ENCODE assay signal across 27 cellular contexts in the genomic region with DNA sequence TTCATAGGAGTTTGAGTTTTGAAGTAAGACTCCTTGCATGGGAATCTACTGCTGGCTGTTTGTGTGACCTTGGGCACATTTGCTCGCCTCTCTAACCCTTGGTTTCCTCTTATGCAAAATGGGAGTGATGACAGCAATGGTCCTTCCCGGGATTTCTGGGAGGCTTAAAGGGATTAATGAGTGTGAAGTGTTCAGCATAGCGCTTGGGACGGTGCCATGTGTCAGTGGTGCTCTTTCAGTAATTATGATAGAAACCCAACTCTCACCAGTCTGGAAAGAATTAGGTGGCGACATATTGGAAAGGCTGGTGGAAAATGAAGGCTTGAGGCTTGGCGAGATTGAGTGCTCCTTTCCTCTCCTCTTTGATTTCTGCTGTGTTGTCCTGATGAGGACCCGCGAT.
DNase-seq lines count a peak whose midpoint lies in the region; ATAC-seq and TF ChIP-seq lines count a peak whose summit lies in the region.
"Had no signal": no experiment of that assay in that cellular context is flagged by ENCODE, and none has a peak within 500 bp of the region (broad histone marks: within the 10 kb centered on the region; RNA-seq: fewer than 3 reads in every experiment).

No MANE protein-coding gene starts in this region.

- H3K36me3 Mint-ChIP-seq in neural crest cell (ENCODE audit: low read depth): no peaks in the 10 kb centered on the region
- H3K36me3 Mint-ChIP-seq in activated T-helper 17 cell treated with anti-CD3 and anti-CD28 coated beads, Interleukin-2, amount 50 U/mL, for 72 hours (ENCODE audit: low read depth): no peaks in the 10 kb centered on the region
- H3K36me3 Mint-ChIP-seq in activated T-helper 1 cell treated with anti-CD3 and anti-CD28 coated beads, Interleukin-12 subunit alpha, Interleukin-12 subunit beta, Interleukin-2, Interleukin-4 antibody, amounts not matched to agents 30 ng/mL and 10 ng/mL and 1 ng/mL, durations not matched to agents 14 hours and 24 hours and 36 hours (ENCODE audit: low read depth): no peaks in the 10 kb centered on the region
- H3K36me3 Mint-ChIP-seq: CD14-positive monocyte; CD4-positive, alpha-beta memory T cell; CD4-positive, CD25-positive, alpha-beta regulatory T cell; CD8-positive, alpha-beta memory T cell had no signal

- intact Hi-C loops in A673 (cut with micrococcal nuclease; ENCODE audit: unreplicated experiment): no loop called here
- intact Hi-C loops in activated T-helper 1 cell treated with anti-CD3 and anti-CD28 coated beads, Interleukin-12 subunit alpha, Interleukin-12 subunit beta, Interleukin-2, Interleukin-4 antibody, amounts not matched to agents 30 ng/mL and 10 ng/mL and 1 ng/mL, durations not matched to agents 14 hours and 24 hours and 36 hours (cut with micrococcal nuclease): no loop called here

- H3K27ac ChIP-seq in A673 (ENCODE audit: low read depth, low read length, poor library complexity, severe bottlenecking): no peak overlapping the region
- H3K27ac ChIP-seq: 22Rv1, A549, BLaER1 had no signal

- no peak for TF ChIP-seq CTCF in A673 (conservative IDR thresholded peaks at IDR 0.05; ENCODE audit: low read depth, low read length)
- no peak for TF ChIP-seq CTCF in neural crest cell (conservative IDR thresholded peaks at IDR 0.05)

- peaks cover 28% of the 10 kb centered on the region for H3K27me3 Mint-ChIP-seq in neural crest cell (ENCODE audit: low read depth)
- peaks cover 9% of the 10 kb centered on the region for H3K27me3 Mint-ChIP-seq in activated T-helper 17 cell treated with anti-CD3 and anti-CD28 coated beads, Interleukin-2, amount 50 U/mL, for 72 hours
- no peaks in the 10 kb centered on the region for H3K27me3 Mint-ChIP-seq in activated T-helper 1 cell treated with anti-CD3 and anti-CD28 coated beads, Interleukin-12 subunit alpha, Interleukin-12 subunit beta, Interleukin-2, Interleukin-4 antibody, amounts not matched to agents 30 ng/mL and 10 ng/mL and 1 ng/mL, durations not matched to agents 14 hours and 24 hours and 36 hours (ENCODE audit: insufficient read depth)
- H3K27me3 Mint-ChIP-seq: CD4-positive, CD25-positive, alpha-beta regulatory T cell had no signal

- DNase-seq in A673 (ENCODE audit: low spot score) (peak; percentile 66), NCI-H2029 treated with DMSO at 0.1 percent for 48 hours (lab: John Stamatoyannopoulos, UW) (peak; percentile 30), NCI-H82 treated with DMSO at 0.1 percent for 48 hours (lab: John Stamatoyannopoulos, UW; ENCODE audit: unreplicated experiment) (peak; percentile 44), neural crest cell (ENCODE audit: low read depth, low spot score) (no peak), SIG-M5 treated with dmso at 0.1 percent for 504 hours (lab: John Stamatoyannopoulos, UW; ENCODE audit: unreplicated experiment) (no peak), T-helper 1 cell (no peak)
- DNase-seq in activated T-helper 1 cell treated with anti-CD3 and anti-CD28 coated beads, Interleukin-12 subunit alpha, Interleukin-12 subunit beta, Interleukin-2, Interleukin-4 antibody, amounts not matched to agents 30 ng/mL and 10 ng/mL and 1 ng/mL, durations not matched to agents 14 hours and 24 hours and 36 hours (ENCODE audit: low spot score): no peak
- DNase-seq: ACHN; BE2C; C1 segment of cervical spinal cord; CD4-positive, alpha-beta memory T cell; CD4-positive, CD25-positive, alpha-beta regulatory T cell; CD8-positive, alpha-beta memory T cell; COR-L47; DMS 273 treated with DMSO at 0.1 percent for 48 hours; DMS153; DMS53; DMS79; DND-41; EL; GDM1 had no signal

- POLR2A ChIA-PET in A673 (lab: Charles Lee; ENCODE audit: low non-redundant PET): no interaction called here

- H3K36me3 ChIP-seq in A673 (ENCODE audit: insufficient read depth, low read length, poor library complexity, severe bottlenecking): no peaks in the 10 kb centered on the region
- H3K36me3 ChIP-seq: BE2C, BLaER1 had no signal

- no peak overlapping the region for H3K4me3 ChIP-seq in A673 (ENCODE audit: low read depth, low read length, poor library complexity, severe bottlenecking)
- H3K4me3 ChIP-seq: A549, BLaER1, GM12878 had no signal

- H3K27ac Mint-ChIP-seq in neural crest cell (ENCODE audit: unreplicated experiment): peak overlapping the region; percentile 67
- H3K27ac Mint-ChIP-seq in activated T-helper 17 cell treated with anti-CD3 and anti-CD28 coated beads, Interleukin-2, amount 50 U/mL, for 72 hours: no peak overlapping the region
- no peak overlapping the region for H3K27ac Mint-ChIP-seq in activated T-helper 1 cell treated with anti-CD3 and anti-CD28 coated beads, Interleukin-12 subunit alpha, Interleukin-12 subunit beta, Interleukin-2, Interleukin-4 antibody, amounts not matched to agents 30 ng/mL and 10 ng/mL and 1 ng/mL, durations not matched to agents 14 hours and 24 hours and 36 hours
- H3K27ac Mint-ChIP-seq: CD4-positive, alpha-beta memory T cell; CD4-positive, CD25-positive, alpha-beta regulatory T cell; CD8-positive, alpha-beta memory T cell had no signal

- ATAC-seq in activated T-helper 17 cell treated with anti-CD3 and anti-CD28 coated beads, Interleukin-2, amount 50 U/mL, for 72 hours (replicated peaks): no peak
- ATAC-seq: A549, GM12878 had no signal

- H3K9me3 ChIP-seq in A673 (ENCODE audit: low read depth, low read length, poor library complexity, severe bottlenecking): no peaks in the 10 kb centered on the region
- H3K9me3 ChIP-seq: A549, BE2C, BLaER1 had no signal

- no TSS peak for BruUV-seq in A673 (replicated peaks; lab: Mats Ljungman, UMichigan)

- CTCF ChIA-PET in A673 (lab: Charles Lee): no interaction called here

- no peaks in the 10 kb centered on the region for H3K4me1 Mint-ChIP-seq in neural crest cell
- no peaks in the 10 kb centered on the region for H3K4me1 Mint-ChIP-seq in activated T-helper 17 cell treated with anti-CD3 and anti-CD28 coated beads, Interleukin-2, amount 50 U/mL, for 72 hours
- H3K4me1 Mint-ChIP-seq in activated T-helper 1 cell treated with anti-CD3 and anti-CD28 coated beads, Interleukin-12 subunit alpha, Interleukin-12 subunit beta, Interleukin-2, Interleukin-4 antibody, amounts not matched to agents 30 ng/mL and 10 ng/mL and 1 ng/mL, durations not matched to agents 14 hours and 24 hours and 36 hours (ENCODE audit: low read depth): no peaks in the 10 kb centered on the region
- H3K4me1 Mint-ChIP-seq: CD14-positive monocyte; CD4-positive, alpha-beta memory T cell; CD4-positive, CD25-positive, alpha-beta regulatory T cell; CD8-positive, alpha-beta memory T cell had no signal

- H3K27me3 ChIP-seq in A673 (replicated peaks; ENCODE audit: insufficient read depth, low read depth, low read length, poor library complexity): no peaks in the 10 kb centered on the region
- H3K27me3 ChIP-seq: BE2C had no signal

- no peak overlapping the region for H3K4me3 Mint-ChIP-seq in neural crest cell
- H3K4me3 Mint-ChIP-seq in activated T-helper 17 cell treated with anti-CD3 and anti-CD28 coated beads, Interleukin-2, amount 50 U/mL, for 72 hours: no peak overlapping the region
- H3K4me3 Mint-ChIP-seq in activated T-helper 1 cell treated with anti-CD3 and anti-CD28 coated beads, Interleukin-12 subunit alpha, Interleukin-12 subunit beta, Interleukin-2, Interleukin-4 antibody, amounts not matched to agents 30 ng/mL and 10 ng/mL and 1 ng/mL, durations not matched to agents 14 hours and 24 hours and 36 hours: no peak overlapping the region
- H3K4me3 Mint-ChIP-seq: CD14-positive monocyte; CD4-positive, alpha-beta memory T cell; CD4-positive, CD25-positive, alpha-beta regulatory T cell; CD8-positive, alpha-beta memory T cell had no signal

- no peaks in the 10 kb centered on the region for H3K4me1 ChIP-seq in A673 (ENCODE audit: insufficient read depth, low read length, poor library complexity, severe bottlenecking)
- H3K4me1 ChIP-seq: A549, BE2C, BLaER1 had no signal

- no peaks in the 10 kb centered on the region for H3K9me3 Mint-ChIP-seq in neural crest cell
- no peaks in the 10 kb centered on the region for H3K9me3 Mint-ChIP-seq in activated T-helper 17 cell treated with anti-CD3 and anti-CD28 coated beads, Interleukin-2, amount 50 U/mL, for 72 hours
- H3K9me3 Mint-ChIP-seq in activated T-helper 1 cell treated with anti-CD3 and anti-CD28 coated beads, Interleukin-12 subunit alpha, Interleukin-12 subunit beta, Interleukin-2, Interleukin-4 antibody, amounts not matched to agents 30 ng/mL and 10 ng/mL and 1 ng/mL, durations not matched to agents 14 hours and 24 hours and 36 hours: peaks cover 11% of the 10 kb centered on the region

Comparison
In these comparisons a context has a peak if more than half of its experiments do, and no peak if none do; other contexts are left out.
1. DNase-seq: peak in A673 (single experiment), NCI-H2029 treated with DMSO at 0.1 percent for 48 hours (single experiment) and NCI-H82 treated with DMSO at 0.1 percent for 48 hours (single experiment); none in neural crest cell (single experiment), SIG-M5 treated with dmso at 0.1 percent for 504 hours (single experiment), activated T-helper 1 cell treated with anti-CD3 and anti-CD28 coated beads, Interleukin-12 subunit alpha, Interleukin-12 subunit beta, Interleukin-2, Interleukin-4 antibody, amounts not matched to agents 30 ng/mL and 10 ng/mL and 1 ng/mL, durations not matched to agents 14 hours and 24 hours and 36 hours (single experiment) and T-helper 1 cell (0 of 5).